ENCODE assay signal across 1 cellular context in the genomic region with DNA sequence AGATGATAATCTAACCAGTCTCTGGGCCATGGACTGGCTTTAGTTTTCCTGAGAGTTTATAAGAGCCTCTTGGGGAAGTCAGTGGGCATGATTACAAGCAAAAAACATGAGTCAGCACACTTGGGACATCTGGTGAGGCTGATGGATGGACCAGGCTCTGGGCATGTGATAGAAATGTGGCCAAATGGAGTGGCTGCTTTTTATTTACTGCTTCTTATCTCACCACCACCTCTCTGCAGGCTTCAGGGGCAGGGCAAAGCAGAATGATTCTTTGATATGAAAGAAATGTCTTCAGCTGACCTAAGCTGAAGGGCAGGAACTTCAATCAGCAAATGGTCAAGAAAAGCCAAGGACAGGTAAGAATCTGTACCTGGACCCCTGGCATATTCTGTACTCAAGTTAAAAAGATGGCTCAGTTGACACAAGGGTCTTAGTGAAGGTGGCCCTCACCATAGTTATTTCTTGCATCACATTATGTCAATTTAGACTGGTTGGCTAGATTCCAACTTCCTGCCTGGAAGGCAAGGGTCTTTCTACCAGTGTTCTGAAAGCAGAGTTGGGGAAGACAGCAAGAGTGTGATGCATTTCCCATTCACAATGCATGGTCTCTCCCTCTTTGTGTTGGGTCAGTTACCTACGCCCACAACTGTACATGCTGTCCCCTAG.
TF ChIP-seq lines count a peak whose summit lies in the region.

No MANE protein-coding gene starts in this region.

TF ChIP-seq in K562, 482 proteins besides CTCF, POLR2A, EP300 and RAD21 (continued from another document and continues in another):
- no peak for TF ChIP-seq NR2C2 (CRISPR knock-in tag; IDR thresholded peaks at IDR 0.05)
- peak; percentile 53 for TF ChIP-seq NR2C2 (tag; IDR thresholded peaks at IDR 0.05)
- peak; percentile 65; the same call in 1 of the 2 replicates for TF ChIP-seq HDAC2 (IDR thresholded peaks at IDR 0.05)
- TF ChIP-seq FOXM1 (IDR thresholded peaks at IDR 0.05; ENCODE audit: low read depth) = peak; percentile 18; the same call in 1 of the 2 replicates
- no peak for TF ChIP-seq FOXM1 (CRISPR knock-in tag; IDR thresholded peaks at IDR 0.05; ENCODE audit: low read depth)
- peak; percentile 84 to 89 for TF ChIP-seq TRIM24 (IDR thresholded peaks at IDR 0.05)
- peak; percentile 84 for TF ChIP-seq FOXJ2 (tag; IDR thresholded peaks at IDR 0.05)
- TF ChIP-seq, protein P1, sequence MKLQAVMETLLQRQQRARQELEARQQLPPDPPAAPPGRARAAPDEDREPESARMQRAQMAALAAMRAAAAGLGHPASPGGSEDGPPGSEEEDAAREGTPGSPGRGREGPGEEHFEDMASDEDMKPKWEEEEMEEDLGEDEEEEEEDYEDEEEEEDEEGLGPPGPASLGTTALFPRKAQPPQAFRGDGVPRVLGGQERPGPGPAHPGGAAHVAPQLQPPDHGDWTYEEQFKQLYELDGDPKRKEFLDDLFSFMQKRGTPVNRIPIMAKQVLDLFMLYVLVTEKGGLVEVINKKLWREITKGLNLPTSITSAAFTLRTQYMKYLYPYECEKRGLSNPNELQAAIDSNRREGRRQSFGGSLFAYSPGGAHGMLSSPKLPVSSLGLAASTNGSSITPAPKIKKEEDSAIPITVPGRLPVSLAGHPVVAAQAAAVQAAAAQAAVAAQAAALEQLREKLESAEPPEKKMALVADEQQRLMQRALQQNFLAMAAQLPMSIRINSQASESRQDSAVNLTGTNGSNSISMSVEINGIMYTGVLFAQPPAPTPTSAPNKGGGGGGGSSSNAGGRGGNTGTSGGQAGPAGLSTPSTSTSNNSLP (IDR thresholded peaks at IDR 0.05; ENCODE audit: borderline replicate concordance, low read depth, low read length) = peak; percentile 74; the same call in 1 of the 2 replicates
- TF ChIP-seq XRCC5 (IDR thresholded peaks at IDR 0.05; ENCODE audit: low read depth, low read length) = no peak
- TF ChIP-seq MTA3 (IDR thresholded peaks at IDR 0.05; ENCODE audit: borderline replicate concordance) = peak; percentile 70; the same call in 1 of the 2 replicates
- no peak for TF ChIP-seq NR4A1 (CRISPR knock-in tag; IDR thresholded peaks at IDR 0.05)
- TF ChIP-seq NR4A1 (tag; IDR thresholded peaks at IDR 0.05) = no peak; the same call in 1 of the 2 replicates
- TF ChIP-seq ZNF76 (CRISPR knock-in tag; IDR thresholded peaks at IDR 0.05; ENCODE audit: borderline replicate concordance) = 0 out of 2 replicates have a peak, but pooled peaks have one; percentile 17
- TF ChIP-seq MEF2D (tag; conservative IDR thresholded peaks at IDR 0.05; ENCODE audit: low read depth) = peak; percentile 28; the same call in 1 of the 2 replicates
- TF ChIP-seq, protein P2, sequence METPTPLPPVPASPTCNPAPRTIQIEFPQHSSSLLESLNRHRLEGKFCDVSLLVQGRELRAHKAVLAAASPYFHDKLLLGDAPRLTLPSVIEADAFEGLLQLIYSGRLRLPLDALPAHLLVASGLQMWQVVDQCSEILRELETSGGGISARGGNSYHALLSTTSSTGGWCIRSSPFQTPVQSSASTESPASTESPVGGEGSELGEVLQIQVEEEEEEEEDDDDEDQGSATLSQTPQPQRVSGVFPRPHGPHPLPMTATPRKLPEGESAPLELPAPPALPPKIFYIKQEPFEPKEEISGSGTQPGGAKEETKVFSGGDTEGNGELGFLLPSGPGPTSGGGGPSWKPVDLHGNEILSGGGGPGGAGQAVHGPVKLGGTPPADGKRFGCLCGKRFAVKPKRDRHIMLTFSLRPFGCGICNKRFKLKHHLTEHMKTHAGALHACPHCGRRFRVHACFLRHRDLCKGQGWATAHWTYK (CRISPR knock-in tag; IDR thresholded peaks at IDR 0.05) = peak; percentile 90
- TF ChIP-seq PHTF2 (CRISPR knock-in tag; IDR thresholded peaks at IDR 0.05) = no peak
- peak; percentile 92 for TF ChIP-seq CBFA2T3 (IDR thresholded peaks at IDR 0.05)
- TF ChIP-seq, protein P3, sequence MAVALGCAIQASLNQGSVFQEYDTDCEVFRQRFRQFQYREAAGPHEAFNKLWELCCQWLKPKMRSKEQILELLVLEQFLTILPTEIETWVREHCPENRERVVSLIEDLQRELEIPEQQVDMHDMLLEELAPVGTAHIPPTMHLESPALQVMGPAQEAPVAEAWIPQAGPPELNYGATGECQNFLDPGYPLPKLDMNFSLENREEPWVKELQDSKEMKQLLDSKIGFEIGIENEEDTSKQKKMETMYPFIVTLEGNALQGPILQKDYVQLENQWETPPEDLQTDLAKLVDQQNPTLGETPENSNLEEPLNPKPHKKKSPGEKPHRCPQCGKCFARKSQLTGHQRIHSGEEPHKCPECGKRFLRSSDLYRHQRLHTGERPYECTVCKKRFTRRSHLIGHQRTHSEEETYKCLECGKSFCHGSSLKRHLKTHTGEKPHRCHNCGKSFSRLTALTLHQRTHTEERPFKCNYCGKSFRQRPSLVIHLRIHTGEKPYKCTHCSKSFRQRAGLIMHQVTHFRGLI (CRISPR knock-in tag; IDR thresholded peaks at IDR 0.05) = no peak
- TF ChIP-seq ATF1 (CRISPR knock-in tag; IDR thresholded peaks at IDR 0.05) = no peak
- peak; percentile 48 for TF ChIP-seq ATF1 (tag; IDR thresholded peaks at IDR 0.05)
- TF ChIP-seq, protein P4, sequence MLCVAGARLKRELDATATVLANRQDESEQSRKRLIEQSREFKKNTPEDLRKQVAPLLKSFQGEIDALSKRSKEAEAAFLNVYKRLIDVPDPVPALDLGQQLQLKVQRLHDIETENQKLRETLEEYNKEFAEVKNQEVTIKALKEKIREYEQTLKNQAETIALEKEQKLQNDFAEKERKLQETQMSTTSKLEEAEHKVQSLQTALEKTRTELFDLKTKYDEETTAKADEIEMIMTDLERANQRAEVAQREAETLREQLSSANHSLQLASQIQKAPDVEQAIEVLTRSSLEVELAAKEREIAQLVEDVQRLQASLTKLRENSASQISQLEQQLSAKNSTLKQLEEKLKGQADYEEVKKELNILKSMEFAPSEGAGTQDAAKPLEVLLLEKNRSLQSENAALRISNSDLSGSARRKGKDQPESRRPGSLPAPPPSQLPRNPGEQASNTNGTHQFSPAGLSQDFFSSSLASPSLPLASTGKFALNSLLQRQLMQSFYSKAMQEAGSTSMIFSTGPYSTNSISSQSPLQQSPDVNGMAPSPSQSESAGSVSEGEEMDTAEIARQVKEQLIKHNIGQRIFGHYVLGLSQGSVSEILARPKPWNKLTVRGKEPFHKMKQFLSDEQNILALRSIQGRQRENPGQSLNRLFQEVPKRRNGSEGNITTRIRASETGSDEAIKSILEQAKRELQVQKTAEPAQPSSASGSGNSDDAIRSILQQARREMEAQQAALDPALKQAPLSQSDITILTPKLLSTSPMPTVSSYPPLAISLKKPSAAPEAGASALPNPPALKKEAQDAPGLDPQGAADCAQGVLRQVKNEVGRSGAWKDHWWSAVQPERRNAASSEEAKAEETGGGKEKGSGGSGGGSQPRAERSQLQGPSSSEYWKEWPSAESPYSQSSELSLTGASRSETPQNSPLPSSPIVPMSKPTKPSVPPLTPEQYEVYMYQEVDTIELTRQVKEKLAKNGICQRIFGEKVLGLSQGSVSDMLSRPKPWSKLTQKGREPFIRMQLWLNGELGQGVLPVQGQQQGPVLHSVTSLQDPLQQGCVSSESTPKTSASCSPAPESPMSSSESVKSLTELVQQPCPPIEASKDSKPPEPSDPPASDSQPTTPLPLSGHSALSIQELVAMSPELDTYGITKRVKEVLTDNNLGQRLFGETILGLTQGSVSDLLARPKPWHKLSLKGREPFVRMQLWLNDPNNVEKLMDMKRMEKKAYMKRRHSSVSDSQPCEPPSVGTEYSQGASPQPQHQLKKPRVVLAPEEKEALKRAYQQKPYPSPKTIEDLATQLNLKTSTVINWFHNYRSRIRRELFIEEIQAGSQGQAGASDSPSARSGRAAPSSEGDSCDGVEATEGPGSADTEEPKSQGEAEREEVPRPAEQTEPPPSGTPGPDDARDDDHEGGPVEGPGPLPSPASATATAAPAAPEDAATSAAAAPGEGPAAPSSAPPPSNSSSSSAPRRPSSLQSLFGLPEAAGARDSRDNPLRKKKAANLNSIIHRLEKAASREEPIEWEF (CRISPR knock-in tag; IDR thresholded peaks at IDR 0.05) = peak; percentile 74; the same call in 1 of the 2 replicates
- peak; percentile 70 for TF ChIP-seq JUND (IDR thresholded peaks at IDR 0.05; ENCODE audit: borderline replicate concordance, low read depth, low read length)
- peak; percentile 70; the same call in 2 of the 3 replicates for TF ChIP-seq JUND (tag; IDR thresholded peaks at IDR 0.05; ENCODE audit: borderline replicate concordance, low read depth, low read length)
- no peak for TF ChIP-seq SP2 (IDR thresholded peaks at IDR 0.05; ENCODE audit: extremely low read depth, low read depth, low read length, poor library complexity, severe bottlenecking)
- TF ChIP-seq RCOR1 (IDR thresholded peaks at IDR 0.05; ENCODE audit: borderline replicate concordance in 1 of 2, low read depth in 2 of 2, low read length in 2 of 2) = peak in 1 of 2 experiments; percentile 86; a peak in 2 of 4 replicates
- peak; percentile 88 for TF ChIP-seq NFE2 (IDR thresholded peaks at IDR 0.05; ENCODE audit: low read depth)
- no peak for TF ChIP-seq NR2C1 (IDR thresholded peaks at IDR 0.05)
- TF ChIP-seq NR2C1 (tag; IDR thresholded peaks at IDR 0.05) = peak; percentile 34; the same call in 1 of the 2 replicates
- TF ChIP-seq TFAM (CRISPR knock-in tag; conservative IDR thresholded peaks at IDR 0.05) = no peak
- TF ChIP-seq, protein P5, sequence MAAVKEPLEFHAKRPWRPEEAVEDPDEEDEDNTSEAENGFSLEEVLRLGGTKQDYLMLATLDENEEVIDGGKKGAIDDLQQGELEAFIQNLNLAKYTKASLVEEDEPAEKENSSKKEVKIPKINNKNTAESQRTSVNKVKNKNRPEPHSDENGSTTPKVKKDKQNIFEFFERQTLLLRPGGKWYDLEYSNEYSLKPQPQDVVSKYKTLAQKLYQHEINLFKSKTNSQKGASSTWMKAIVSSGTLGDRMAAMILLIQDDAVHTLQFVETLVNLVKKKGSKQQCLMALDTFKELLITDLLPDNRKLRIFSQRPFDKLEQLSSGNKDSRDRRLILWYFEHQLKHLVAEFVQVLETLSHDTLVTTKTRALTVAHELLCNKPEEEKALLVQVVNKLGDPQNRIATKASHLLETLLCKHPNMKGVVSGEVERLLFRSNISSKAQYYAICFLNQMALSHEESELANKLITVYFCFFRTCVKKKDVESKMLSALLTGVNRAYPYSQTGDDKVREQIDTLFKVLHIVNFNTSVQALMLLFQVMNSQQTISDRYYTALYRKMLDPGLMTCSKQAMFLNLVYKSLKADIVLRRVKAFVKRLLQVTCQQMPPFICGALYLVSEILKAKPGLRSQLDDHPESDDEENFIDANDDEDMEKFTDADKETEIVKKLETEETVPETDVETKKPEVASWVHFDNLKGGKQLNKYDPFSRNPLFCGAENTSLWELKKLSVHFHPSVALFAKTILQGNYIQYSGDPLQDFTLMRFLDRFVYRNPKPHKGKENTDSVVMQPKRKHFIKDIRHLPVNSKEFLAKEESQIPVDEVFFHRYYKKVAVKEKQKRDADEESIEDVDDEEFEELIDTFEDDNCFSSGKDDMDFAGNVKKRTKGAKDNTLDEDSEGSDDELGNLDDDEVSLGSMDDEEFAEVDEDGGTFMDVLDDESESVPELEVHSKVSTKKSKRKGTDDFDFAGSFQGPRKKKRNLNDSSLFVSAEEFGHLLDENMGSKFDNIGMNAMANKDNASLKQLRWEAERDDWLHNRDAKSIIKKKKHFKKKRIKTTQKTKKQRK (IDR thresholded peaks at IDR 0.05; ENCODE audit: borderline replicate concordance, low read depth, low read length) = no peak
- TF ChIP-seq, protein P6, sequence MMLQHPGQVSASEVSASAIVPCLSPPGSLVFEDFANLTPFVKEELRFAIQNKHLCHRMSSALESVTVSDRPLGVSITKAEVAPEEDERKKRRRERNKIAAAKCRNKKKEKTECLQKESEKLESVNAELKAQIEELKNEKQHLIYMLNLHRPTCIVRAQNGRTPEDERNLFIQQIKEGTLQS (IDR thresholded peaks at IDR 0.05) = peak; percentile 49; the same call in 1 of the 2 replicates
- TF ChIP-seq, protein P6 (CRISPR knock-in tag; conservative IDR thresholded peaks at IDR 0.05) = no peak
- no peak for TF ChIP-seq PRMT5 (CRISPR knock-in tag; IDR thresholded peaks at IDR 0.05)
- peak; percentile 87 for TF ChIP-seq MEIS2 (IDR thresholded peaks at IDR 0.05; ENCODE audit: partially characterized antibody)
- no peak for TF ChIP-seq ZKSCAN1 (IDR thresholded peaks at IDR 0.05; ENCODE audit: low read depth, low read length)
